In the genomic region with DNA sequence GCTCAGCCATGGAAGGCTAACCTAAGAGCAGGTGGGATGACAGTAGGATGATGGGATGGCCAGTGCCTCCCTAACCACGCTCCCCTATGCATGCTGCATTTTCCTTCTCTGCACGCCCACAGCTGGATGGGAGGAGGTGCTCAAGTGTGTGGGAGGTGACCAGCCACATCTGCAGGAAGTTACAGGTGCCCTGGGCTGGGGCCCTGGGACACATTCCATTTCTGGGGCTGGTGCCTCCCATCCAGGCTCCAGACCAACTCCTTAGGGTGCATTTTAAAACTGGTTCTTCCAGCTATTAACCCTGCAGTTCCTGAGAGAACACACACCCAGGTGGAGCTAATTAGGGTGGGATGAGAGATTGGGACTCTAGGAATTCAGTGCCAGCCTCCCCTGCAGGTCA, we compare ENCODE assay signal across 32 cellular contexts.
DNase-seq lines count a peak whose midpoint lies in the region; ATAC-seq, FAIRE-seq and TF ChIP-seq lines count a peak whose summit lies in the region.
"Had no signal": no experiment of that assay in that cellular context is flagged by ENCODE, and none has a peak within 500 bp of the region (broad histone marks: within the 10 kb centered on the region; RNA-seq: fewer than 3 reads in every experiment).

No MANE protein-coding gene starts in this region.

- WGBS in sigmoid colon, 2 donors = 40 to 75% methylated on average over 2 of the region's 2 CpGs

- TF ChIP-seq EP300 in sigmoid colon (IDR thresholded peaks at IDR 0.05) = no peak

- no peaks in the 10 kb centered on the region for H3K27me3 Mint-ChIP-seq in mesothelial cell of epicardium (ENCODE audit: low read depth)
- H3K27me3 Mint-ChIP-seq: activated naive CD8-positive, alpha-beta T cell had no signal

- no peak for TF ChIP-seq POLR2A in sigmoid colon (IDR thresholded peaks at IDR 0.05)

- peak overlapping the region; percentile 85 for H3K27ac Mint-ChIP-seq in mesothelial cell of epicardium
- H3K27ac Mint-ChIP-seq: activated CD8-positive, alpha-beta T cell treated with anti-CD3 and anti-CD28 coated beads, Interleukin-2, amount 10 ng/mL, durations not matched to agents 7 days and 5 days; activated naive CD8-positive, alpha-beta T cell had no signal

- H3K36me3 ChIP-seq in KOPT-K1 (ENCODE audit: insufficient read depth, low read length) (no peaks in the 10 kb centered on the region), bronchial epithelial cell (ENCODE audit: control insufficient read depth, insufficient read depth, low read length) (no peaks in the 10 kb centered on the region), sigmoid colon (no peaks in the 10 kb centered on the region)
- H3K36me3 ChIP-seq: ovary, spleen had no signal

- H3K4me1 Mint-ChIP-seq in mesothelial cell of epicardium = peaks cover 85% of the 10 kb centered on the region

- no peak for ATAC-seq in HG02588 (IDR thresholded peaks at IDR 0.05; ENCODE audit: unreplicated experiment)
- no peak for ATAC-seq in GM18519 (IDR thresholded peaks at IDR 0.05; ENCODE audit: low FRiP score, unreplicated experiment)
- ATAC-seq: activated CD8-positive, alpha-beta T cell treated with anti-CD3 and anti-CD28 coated beads, Interleukin-2, amount 10 ng/mL, durations not matched to agents 7 days and 5 days; left ventricle myocardium superior had no signal

- peaks cover 1% of the 10 kb centered on the region for H3K27me3 ChIP-seq in bronchial epithelial cell (ENCODE audit: control insufficient read depth, insufficient read depth, low read length)
- H3K27me3 ChIP-seq in sigmoid colon = no peaks in the 10 kb centered on the region
- H3K27me3 ChIP-seq: ovary, spleen had no signal

- H3K9me3 Mint-ChIP-seq in mesothelial cell of epicardium = no peaks in the 10 kb centered on the region
- H3K9me3 Mint-ChIP-seq: nephron had no signal

- peak; percentile 52 for FAIRE-seq in bronchial epithelial cell (lab: Jason Lieb, UNC)
- FAIRE-seq: astrocyte, endothelial cell of umbilical vein, H54 had no signal

- peak overlapping the region; percentile 72 for H3K27ac ChIP-seq in KOPT-K1 (ENCODE audit: low read depth, low read length, poor library complexity, severe bottlenecking)
- H3K27ac ChIP-seq in sigmoid colon = no peak overlapping the region
- H3K27ac ChIP-seq: SK-N-MC, spleen had no signal

- H3K4me3 ChIP-seq in bronchial epithelial cell (ENCODE audit: low read depth, low read length) (no peak overlapping the region), sigmoid colon (no peak overlapping the region)
- H3K4me3 ChIP-seq: ovary, SK-N-MC, spleen had no signal

- H3K4me3 Mint-ChIP-seq in mesothelial cell of epicardium = no peak overlapping the region
- H3K4me3 Mint-ChIP-seq: activated CD8-positive, alpha-beta T cell treated with anti-CD3 and anti-CD28 coated beads, Interleukin-2, amount 10 ng/mL, durations not matched to agents 7 days and 5 days; activated naive CD8-positive, alpha-beta T cell; nephron had no signal

- no peaks in the 10 kb centered on the region for H3K36me3 Mint-ChIP-seq in mesothelial cell of epicardium
- H3K36me3 Mint-ChIP-seq: activated naive CD8-positive, alpha-beta T cell had no signal

- peaks cover 0 to 60% (median 53%) of the 10 kb centered on the region in 4 donors for H3K4me1 ChIP-seq in sigmoid colon

- intact Hi-C loops in sigmoid colon (cut with DNase I) = loop anchor here (5.0 kb wide), 1 partner anchor 156 kb away; no protein-coding TSS in a partner anchor

- no peak for TF ChIP-seq CTCF in bronchial epithelial cell (IDR thresholded peaks at IDR 0.05; ENCODE audit: insufficient read depth, low read length, severe bottlenecking)
- TF ChIP-seq CTCF in mesothelial cell of epicardium (IDR thresholded peaks at IDR 0.05; ENCODE audit: unreplicated experiment) = no peak
- TF ChIP-seq CTCF in sigmoid colon (IDR thresholded peaks at IDR 0.05) = no peak

- no peaks in the 10 kb centered on the region for H3K9me3 ChIP-seq in KOPT-K1 (ENCODE audit: insufficient read depth, low read length, poor library complexity, severe bottlenecking)
- H3K9me3 ChIP-seq in sigmoid colon = no peaks in the 10 kb centered on the region
- H3K9me3 ChIP-seq: ovary, spleen had no signal

- DNase-seq in ELF-1 (ENCODE audit: low read depth, low spot score) (peak; percentile 68), bronchial epithelial cell (ENCODE audit: low read depth) (no peak), mesothelial cell of epicardium (ENCODE audit: low spot score in 2 of 2, unreplicated experiment in 2 of 2) (no peak), sigmoid colon (no peak), ecto neural progenitor cell (ENCODE audit: low spot score) (no peak)
- DNase-seq: activated CD4-positive, alpha-beta T cell treated with anti-CD3 and anti-CD28 coated beads for 1 hour; activated CD8-positive, alpha-beta T cell treated with anti-CD3 and anti-CD28 coated beads, Interleukin-2, amount 10 ng/mL, durations not matched to agents 7 days and 5 days; activated effector memory CD4-positive, alpha-beta T cell treated with Interleukin-2 at 50 U/mL for 16 hours; activated T-cell treated with anti-CD3 and anti-CD28 coated beads for 4 hours; central memory CD4-positive, alpha-beta T cell; dermis blood vessel endothelial cell; GDM1; hypothalamus; left ventricle myocardium superior; midbrain; NCI-H1092 treated with DMSO at 0.1 percent for 48 hours; NCI-H187 treated with DMSO at 0.1 percent for 48 hours; NCI-H2227 treated with DMSO at 0.1 percent for 48 hours; NCI-H774; ovary; retina; spleen; stimulated activated CD4-positive, alpha-beta T cell treated with anti-CD3 and anti-CD28 coated beads, Interleukin-2, amount 100 ng/mL, for 48 hours had no signal
